Comparison of ENCODE assay signal across 8 cellular contexts in genomic region chr16:79089735-79090284, GRCh38.
DNase-seq lines count a peak whose midpoint lies in the region; ATAC-seq and TF ChIP-seq lines count a peak whose summit lies in the region.

No MANE protein-coding gene starts in this region.

- POLR2A ChIA-PET in HEK293T (lab: Yijun Ruan, JAX) = no interaction called here

- DNase-seq in SKM-1 (lab: John Stamatoyannopoulos, UW; ENCODE audit: unreplicated experiment) (peak; percentile 77), DMS 273 treated with DMSO at 0.1 percent for 48 hours (lab: John Stamatoyannopoulos, UW) (no peak), HEK293T (ENCODE audit: extremely low spot score) (no peak), GM19240 (ENCODE audit: insufficient read length, low spot score) (no peak)
- DNase-seq in central memory CD4-positive, alpha-beta T cell = peak; percentile 48
- peak; percentile 6 for DNase-seq in stimulated activated CD8-positive, alpha-beta memory T cell treated with anti-CD3 and anti-CD28 coated beads, Interleukin-12 subunit alpha, Interleukin-12 subunit beta, amount 100 ng/mL, for 4 hours (ENCODE audit: low read depth)

- ATAC-seq in GM19452 (IDR thresholded peaks at IDR 0.05; ENCODE audit: unreplicated experiment) (peak; percentile 71), HG03025 (IDR thresholded peaks at IDR 0.05; ENCODE audit: low FRiP score, unreplicated experiment) (no peak)

- CTCF ChIA-PET in HEK293T (lab: Yijun Ruan, JAX) = no interaction called here

TF ChIP-seq in HEK293T, 16 proteins besides CTCF, POLR2A, EP300 and RAD21:
- TF ChIP-seq SUZ12 (IDR thresholded peaks at IDR 0.05) = no peak
- TF ChIP-seq, protein P1, sequence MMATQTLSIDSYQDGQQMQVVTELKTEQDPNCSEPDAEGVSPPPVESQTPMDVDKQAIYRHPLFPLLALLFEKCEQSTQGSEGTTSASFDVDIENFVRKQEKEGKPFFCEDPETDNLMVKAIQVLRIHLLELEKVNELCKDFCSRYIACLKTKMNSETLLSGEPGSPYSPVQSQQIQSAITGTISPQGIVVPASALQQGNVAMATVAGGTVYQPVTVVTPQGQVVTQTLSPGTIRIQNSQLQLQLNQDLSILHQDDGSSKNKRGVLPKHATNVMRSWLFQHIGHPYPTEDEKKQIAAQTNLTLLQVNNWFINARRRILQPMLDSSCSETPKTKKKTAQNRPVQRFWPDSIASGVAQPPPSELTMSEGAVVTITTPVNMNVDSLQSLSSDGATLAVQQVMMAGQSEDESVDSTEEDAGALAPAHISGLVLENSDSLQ (IDR thresholded peaks at IDR 0.05) = no peak
- TF ChIP-seq TARDBP (IDR thresholded peaks at IDR 0.05) = no peak
- no peak for TF ChIP-seq CTBP1 (IDR thresholded peaks at IDR 0.05; ENCODE audit: borderline replicate concordance)
- TF ChIP-seq ZNF384 (IDR thresholded peaks at IDR 0.05) = no peak
- no peak for TF ChIP-seq FOXM1 (IDR thresholded peaks at IDR 0.05; ENCODE audit: borderline replicate concordance)

Comparison
In these comparisons a context has a peak if more than half of its experiments do, and no peak if none do; other contexts are left out.
1. DNase-seq: peak in SKM-1 (single experiment), central memory CD4-positive, alpha-beta T cell (single experiment) and stimulated activated CD8-positive, alpha-beta memory T cell treated with anti-CD3 and anti-CD28 coated beads, Interleukin-12 subunit alpha, Interleukin-12 subunit beta, amount 100 ng/mL, for 4 hours (single experiment); none in DMS 273 treated with DMSO at 0.1 percent for 48 hours (single experiment), HEK293T (single experiment) and GM19240 (single experiment).